Comparison of ENCODE assay signal across 27 cellular contexts in the genomic region with DNA sequence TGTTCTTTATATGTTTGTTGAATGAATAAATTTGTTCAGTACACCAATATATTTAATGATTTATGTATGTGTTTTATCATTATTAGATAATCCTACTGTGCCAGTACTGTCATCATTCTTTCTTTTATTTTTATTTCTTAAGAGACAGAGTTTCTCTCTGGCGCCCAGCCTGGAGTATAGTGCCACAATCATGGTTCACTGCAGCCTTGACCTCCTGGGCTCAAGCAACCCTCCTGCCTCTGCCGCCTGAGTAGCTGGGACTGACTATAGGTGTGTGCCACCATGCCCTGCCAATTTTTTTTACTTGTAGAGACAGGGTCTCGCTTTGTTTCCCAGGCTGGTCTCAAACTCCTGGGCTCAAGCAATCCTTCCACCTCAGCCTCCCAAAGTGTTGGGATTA. TPM values are rescaled to one million over a fixed set of nuclear protein-coding genes. Genes with fewer than 3 reads are reported as not detected.
DNase-seq lines count a peak whose midpoint lies in the region; ATAC-seq and TF ChIP-seq lines count a peak whose summit lies in the region.
"Had no signal": no experiment of that assay in that cellular context is flagged by ENCODE, and none has a peak within 500 bp of the region (broad histone marks: within the 10 kb centered on the region; RNA-seq: fewer than 3 reads in every experiment).

No MANE protein-coding gene starts in this region.

- in situ Hi-C loops in ACHN (cut with HindIII; ENCODE audit: low pct_ligation_motif_present, low pct_unique_long_range_greater_than_20kb, low sequenced_read_pairs), result no loop called here

- ATAC-seq in psoas muscle (peak in 1 of 4 donors; percentile 23), GM21447 (IDR thresholded peaks at IDR 0.05; ENCODE audit: unreplicated experiment) (no peak)
- ATAC-seq in activated CD8-positive, alpha-beta T cell treated with anti-CD3 and anti-CD28 coated beads for 36 hours, result no peak
- ATAC-seq: activated CD8-positive, alpha-beta memory T cell treated with anti-CD3 and anti-CD28 coated beads, Interleukin-2, amount 10 ng/mL, durations not matched to agents 7 days and 5 days; right lobe of liver; WTC11 had no signal

- H3K27me3 ChIP-seq in psoas muscle (ENCODE audit: insufficient read depth in 3 of 3, low read length in 2 of 3) (no peaks in the 10 kb centered on the region), right atrium auricular region (no peaks in the 10 kb centered on the region)
- H3K27me3 ChIP-seq: brain microvascular endothelial cell, heart left ventricle, neural progenitor cell, right lobe of liver, vagina had no signal

- H3K27ac ChIP-seq in psoas muscle, result peak overlapping the region; percentile 88
- H3K27ac ChIP-seq in right atrium auricular region, result no peak overlapping the region
- H3K27ac ChIP-seq: brain microvascular endothelial cell, heart left ventricle, KMS-11, neural progenitor cell, right lobe of liver, vagina had no signal

- H3K36me3 ChIP-seq in psoas muscle (ENCODE audit: insufficient read depth in 1 of 2, low read depth in 1 of 2) (peaks cover 0 to 23% of the 10 kb centered on the region in 2 donors), right atrium auricular region (peaks cover 15% of the 10 kb centered on the region)

- H3K9me3 ChIP-seq in psoas muscle, result no peaks in the 10 kb centered on the region
- no peaks in the 10 kb centered on the region for H3K9me3 ChIP-seq in right atrium auricular region
- H3K9me3 ChIP-seq: heart left ventricle, right lobe of liver, vagina had no signal

- H3K4me1 Mint-ChIP-seq in IgD-negative memory B cell (peaks cover 32 to 44% (median 40%) of the 10 kb centered on the region in 3 donors), chondrocyte (ENCODE audit: low read depth) (peaks cover 71% of the 10 kb centered on the region)
- H3K4me1 Mint-ChIP-seq in activated CD8-positive, alpha-beta T cell treated with anti-CD3 and anti-CD28 coated beads for 36 hours (ENCODE audit: low read depth), result peaks cover 51% of the 10 kb centered on the region

- CTCF ChIA-PET in activated CD8-positive, alpha-beta T cell treated with anti-CD3 and anti-CD28 coated beads for 36 hours (lab: Charles Lee), result interaction anchor here (1.1 kb wide), 1 partner anchor 14 kb away, joined by 3 read pairs; no protein-coding TSS in a partner anchor

- intact Hi-C loops in psoas muscle (cut with DNase I), result no loop called here
- intact Hi-C loops in activated CD8-positive, alpha-beta T cell treated with anti-CD3 and anti-CD28 coated beads for 36 hours (cut with micrococcal nuclease), result no loop called here

- H3K4me1 ChIP-seq in psoas muscle, result peaks cover 59% of the 10 kb centered on the region
- peaks cover 0 to 48% of the 10 kb centered on the region in 2 donors for H3K4me1 ChIP-seq in right atrium auricular region

- H3K36me3 Mint-ChIP-seq in IgD-negative memory B cell, result peaks cover 5% of the 10 kb centered on the region
- H3K36me3 Mint-ChIP-seq in chondrocyte (ENCODE audit: low read depth), result peaks cover 4% of the 10 kb centered on the region
- H3K36me3 Mint-ChIP-seq in activated CD8-positive, alpha-beta T cell treated with anti-CD3 and anti-CD28 coated beads for 36 hours (ENCODE audit: low read depth), result peaks cover 31% of the 10 kb centered on the region

- H3K4me3 ChIP-seq in psoas muscle (no peak overlapping the region), right atrium auricular region (no peak overlapping the region)
- H3K4me3 ChIP-seq: heart left ventricle, lung, neural progenitor cell, right lobe of liver, vagina had no signal

- H3K27me3 Mint-ChIP-seq in IgD-negative memory B cell (no peaks in the 10 kb centered on the region), chondrocyte (ENCODE audit: low read depth) (no peaks in the 10 kb centered on the region)
- no peaks in the 10 kb centered on the region for H3K27me3 Mint-ChIP-seq in activated CD8-positive, alpha-beta T cell treated with anti-CD3 and anti-CD28 coated beads for 36 hours
- H3K27me3 Mint-ChIP-seq: activated CD8-positive, alpha-beta memory T cell treated with anti-CD3 and anti-CD28 coated beads, Interleukin-2, amount 10 ng/mL, durations not matched to agents 7 days and 5 days had no signal

- WGBS in psoas muscle, 3 donors, result 82 to 91% (median 83%) methylated on average over 3 of the region's 3 CpGs

- no peak overlapping the region for H3K4me3 Mint-ChIP-seq in IgD-negative memory B cell
- no peak overlapping the region for H3K4me3 Mint-ChIP-seq in chondrocyte (ENCODE audit: unreplicated experiment)
- H3K4me3 Mint-ChIP-seq in activated CD8-positive, alpha-beta T cell treated with anti-CD3 and anti-CD28 coated beads for 36 hours, result no peak overlapping the region
- H3K4me3 Mint-ChIP-seq: activated CD8-positive, alpha-beta memory T cell treated with anti-CD3 and anti-CD28 coated beads, Interleukin-2, amount 10 ng/mL, durations not matched to agents 7 days and 5 days; neural progenitor cell; WTC11 had no signal

- POLR2A ChIA-PET in activated CD8-positive, alpha-beta T cell treated with anti-CD3 and anti-CD28 coated beads for 36 hours (lab: Charles Lee), result interaction anchor here (1.4 kb wide), 1 partner anchor 15 kb away, joined by 3 read pairs; no protein-coding TSS in a partner anchor

- H3K9me3 Mint-ChIP-seq in IgD-negative memory B cell (peaks cover 0 to 4% (median 0%) of the 10 kb centered on the region in 3 donors), chondrocyte (ENCODE audit: low read depth) (no peaks in the 10 kb centered on the region)
- H3K9me3 Mint-ChIP-seq in activated CD8-positive, alpha-beta T cell treated with anti-CD3 and anti-CD28 coated beads for 36 hours, result no peaks in the 10 kb centered on the region
- H3K9me3 Mint-ChIP-seq: WTC11 had no signal

- peak overlapping the region in 2 of 3 donors; percentile 35 to 39 for H3K27ac Mint-ChIP-seq in IgD-negative memory B cell
- H3K27ac Mint-ChIP-seq in chondrocyte (ENCODE audit: unreplicated experiment), result peak overlapping the region; percentile 22
- no peak overlapping the region for H3K27ac Mint-ChIP-seq in activated CD8-positive, alpha-beta T cell treated with anti-CD3 and anti-CD28 coated beads for 36 hours
- H3K27ac Mint-ChIP-seq: activated CD8-positive, alpha-beta memory T cell treated with anti-CD3 and anti-CD28 coated beads, Interleukin-2, amount 10 ng/mL, durations not matched to agents 7 days and 5 days; neural progenitor cell had no signal

- DNase-seq in ACHN (peak; percentile 12), chondrocyte (ENCODE audit: low spot score) (no peak), psoas muscle (no peak), right atrium auricular region (ENCODE audit: low spot score) (no peak), NCI-H128 (lab: John Stamatoyannopoulos, UW; ENCODE audit: unreplicated experiment) (no peak)
- DNase-seq in activated CD8-positive, alpha-beta T cell treated with anti-CD3 and anti-CD28 coated beads for 36 hours, result no peak
- DNase-seq: activated CD4-positive, alpha-beta T cell treated with anti-CD3 and anti-CD28 coated beads, Interleukin-2, amount 50 U/mL, for 1 hour; activated CD8-positive, alpha-beta memory T cell treated with anti-CD3 and anti-CD28 coated beads, Interleukin-2, amount 10 ng/mL, durations not matched to agents 7 days and 5 days; activated naive CD4-positive, alpha-beta T cell treated with Interleukin-2 at 50 U/mL for 16 hours; amniotic stem cell; COR-L47; GDM1; heart left ventricle; NCI-H1694 treated with DMSO at 0.1 percent for 48 hours; NCI-H524; right lobe of liver; SIG-M5; stimulated activated CD4-positive, alpha-beta T cell treated with anti-CD3 and anti-CD28 coated beads, Interleukin-15, amount 100 ng/mL, for 24 hours; stimulated activated naive CD4-positive, alpha-beta T cell had no signal

- TF ChIP-seq CTCF in chondrocyte (IDR thresholded peaks at IDR 0.05), result no peak
- no peak for TF ChIP-seq CTCF in psoas muscle (IDR thresholded peaks at IDR 0.05)
- TF ChIP-seq CTCF in right atrium auricular region (IDR thresholded peaks at IDR 0.05), result no peak
- no peak for TF ChIP-seq CTCF in activated CD8-positive, alpha-beta T cell treated with anti-CD3 and anti-CD28 coated beads for 36 hours (IDR thresholded peaks at IDR 0.05)

RNA-seq across cellular contexts. Expression of gene PAFAH1B1, which starts 41.8 kb away (rescaled TPM):
- polyA plus RNA-seq in IgD-negative memory B cell (17.8 TPM), psoas muscle (100 to 1,000 TPM in 1 of 3 donors, 10 to 100 TPM in 2; 43.8 to 157 (median 53.8) TPM)
- total RNA-seq in chondrocyte (150 to 151 TPM (median 151 TPM) in 3 replicates), psoas muscle (100 to 1,000 TPM; 118 to 168 (median 147) TPM), right atrium auricular region (10 to 100 TPM; 55.4 to 71.6 TPM)
- 100 to 1,000 TPM; 159 to 168 TPM for total RNA-seq in activated CD8-positive, alpha-beta T cell treated with anti-CD3 and anti-CD28 coated beads for 36 hours
